In genomic region chr3:182740710-182741109, GRCh38 we compare ENCODE assay signal across 10 cellular contexts. TPM values are rescaled to one million over a fixed set of nuclear protein-coding genes. Genes with fewer than 3 reads are reported as not detected.
DNase-seq lines count a peak whose midpoint lies in the region; TF ChIP-seq lines count a peak whose summit lies in the region.
"Had no signal": no experiment of that assay in that cellular context is flagged by ENCODE, and none has a peak within 500 bp of the region (broad histone marks: within the 10 kb centered on the region; RNA-seq: fewer than 3 reads in every experiment).

No MANE protein-coding gene starts in this region.

- H3K9me3 Mint-ChIP-seq in progenitor cell of endocrine pancreas (ENCODE audit: low read depth) (no peaks in the 10 kb centered on the region), chondrocyte (ENCODE audit: low read depth) (no peaks in the 10 kb centered on the region)

- DNase-seq in ELR (ENCODE audit: low read depth), result peak; percentile 33
- DNase-seq in NCI-H2196 (lab: John Stamatoyannopoulos, UW; ENCODE audit: unreplicated experiment), result peak; percentile 67
- DNase-seq in epithelial cell of esophagus (ENCODE audit: low read depth), result peak; percentile 97
- no peak for DNase-seq in progenitor cell of endocrine pancreas (ENCODE audit: low spot score, unreplicated experiment)
- no peak for DNase-seq in amniotic stem cell (lab: John Stamatoyannopoulos, UW)
- DNase-seq in chondrocyte (ENCODE audit: low spot score), result no peak
- no peak for DNase-seq in effector CD4-positive, alpha-beta T cell
- DNase-seq in DMS79 treated with DMSO at 0.1 percent for 48 hours (lab: John Stamatoyannopoulos, UW), result no peak
- DNase-seq: mesenchymal stem cell had no signal

- H3K4me3 Mint-ChIP-seq in progenitor cell of endocrine pancreas (ENCODE audit: low read depth) (no peak overlapping the region), chondrocyte (ENCODE audit: unreplicated experiment) (no peak overlapping the region)

- H3K4me1 Mint-ChIP-seq in progenitor cell of endocrine pancreas (ENCODE audit: low read depth), result peaks cover 32% of the 10 kb centered on the region
- H3K4me1 Mint-ChIP-seq in chondrocyte (ENCODE audit: low read depth), result peaks cover 25% of the 10 kb centered on the region

- H3K27ac Mint-ChIP-seq in progenitor cell of endocrine pancreas (peak overlapping the region; percentile 79), chondrocyte (ENCODE audit: unreplicated experiment) (no peak overlapping the region)

- H3K36me3 Mint-ChIP-seq in progenitor cell of endocrine pancreas (ENCODE audit: insufficient read depth), result no peaks in the 10 kb centered on the region
- no peaks in the 10 kb centered on the region for H3K36me3 Mint-ChIP-seq in chondrocyte (ENCODE audit: low read depth)

- H3K4me3 ChIP-seq in epithelial cell of esophagus (ENCODE audit: low read length), result no peak overlapping the region
- H3K4me3 ChIP-seq: body of pancreas had no signal

- no peak for TF ChIP-seq CTCF in epithelial cell of esophagus (IDR thresholded peaks at IDR 0.05; ENCODE audit: insufficient read depth, low read depth, low read length, missing control alignments)
- TF ChIP-seq CTCF in progenitor cell of endocrine pancreas (IDR thresholded peaks at IDR 0.05; ENCODE audit: unreplicated experiment), result no peak
- no peak for TF ChIP-seq CTCF in chondrocyte (IDR thresholded peaks at IDR 0.05)

- no peaks in the 10 kb centered on the region for H3K27me3 Mint-ChIP-seq in progenitor cell of endocrine pancreas
- H3K27me3 Mint-ChIP-seq in chondrocyte (ENCODE audit: low read depth), result no peaks in the 10 kb centered on the region

RNA-seq across cellular contexts. Expression of gene ATP11B, which starts 52.6 kb away (rescaled TPM):
- total RNA-seq in progenitor cell of endocrine pancreas, result 119 and 127 TPM in 2 replicates
- 71.7 to 73.2 TPM (median 71.9 TPM) in 3 replicates for total RNA-seq in chondrocyte

Comparison
In these comparisons a context has a peak if more than half of its experiments do, and no peak if none do; other contexts are left out.
1. DNase-seq: peak in ELR (single experiment), NCI-H2196 (single experiment) and epithelial cell of esophagus (single experiment); none in progenitor cell of endocrine pancreas (single experiment), amniotic stem cell (single experiment), chondrocyte (single experiment), effector CD4-positive, alpha-beta T cell (single experiment) and DMS79 treated with DMSO at 0.1 percent for 48 hours (single experiment).